8 cellular contexts compared by ENCODE assay signal in genomic region chr12:128823216-128823915, GRCh38. TPM values are rescaled to one million over a fixed set of nuclear protein-coding genes. Genes with fewer than 3 reads are reported as not detected.
DNase-seq lines count a peak whose midpoint lies in the region; ATAC-seq lines count a peak whose summit lies in the region.

No MANE protein-coding gene starts in this region.

- ATAC-seq in activated naive CD4-positive, alpha-beta T cell treated with anti-CD3 and anti-CD28 coated beads, Interleukin-2, amount 50 U/mL, for 72 hours = peak; percentile 41 to 49
- peak; percentile 8 to 12 for ATAC-seq in right cardiac atrium

- peak overlapping the region; percentile 84 to 97 (median 87) for H3K9ac ChIP-seq in skeletal muscle tissue (ENCODE audit: low read depth in 1 of 3, low read length in 3 of 3)

- DNase-seq in NCI-H345 (lab: John Stamatoyannopoulos, UW) = peak; percentile 39
- no peak for DNase-seq in NCI-H345 treated with DMSO at 0.1 percent for 48 hours (lab: John Stamatoyannopoulos, UW; ENCODE audit: unreplicated experiment)
- peak; percentile 86 for DNase-seq in H7
- DNase-seq in activated naive CD4-positive, alpha-beta T cell treated with anti-CD3 and anti-CD28 coated beads, Interleukin-2, amount 50 U/mL, for 72 hours (ENCODE audit: low spot score in 2 of 2) = peak in 1 of 2 donors; percentile 30
- DNase-seq in right cardiac atrium = peak; percentile 21 to 64 (median 60)
- no peak for DNase-seq in SHP77 treated with DMSO at 0.1 percent for 48 hours (lab: John Stamatoyannopoulos, UW)

- H3K9me3 Mint-ChIP-seq in activated naive CD4-positive, alpha-beta T cell treated with anti-CD3 and anti-CD28 coated beads, Interleukin-2, amount 50 U/mL, for 72 hours = peaks cover 0 to 8% of the 10 kb centered on the region in 2 donors

- H3K4me3 ChIP-seq in H7 (ENCODE audit: insufficient read depth, low read depth, low read length) (peak overlapping the region; percentile 92), right cardiac atrium (ENCODE audit: low read length) (peak overlapping the region; percentile 74), skeletal muscle tissue (ENCODE audit: low read length in 3 of 3) (peak overlapping the region; percentile 72 to 94 (median 91))

- under 1% methylated on average over 87 of the region's 88 CpGs for WGBS in right cardiac atrium

- intact Hi-C loops in right cardiac atrium (cut with DNase I) = no loop called here

- H3K9me3 ChIP-seq in KOPT-K1 (ENCODE audit: insufficient read depth, low read length, poor library complexity, severe bottlenecking) = no peaks in the 10 kb centered on the region
- H3K9me3 ChIP-seq in right cardiac atrium (ENCODE audit: control insufficient read depth, low read length) = no peaks in the 10 kb centered on the region
- no peaks in the 10 kb centered on the region for H3K9me3 ChIP-seq in skeletal muscle tissue (ENCODE audit: control insufficient read depth in 3 of 3, low read length in 3 of 3)

- H3K36me3 ChIP-seq in H7 (replicated peaks; ENCODE audit: control insufficient read depth, insufficient read depth, low read length) = no peaks in the 10 kb centered on the region; the same call in none of the 2 replicates
- peaks cover 27% of the 10 kb centered on the region for H3K36me3 ChIP-seq in KOPT-K1 (ENCODE audit: insufficient read depth, low read length)
- H3K36me3 ChIP-seq in skeletal muscle tissue (ENCODE audit: control insufficient read depth in 3 of 3, insufficient read depth in 3 of 3, low read length in 3 of 3) = peaks cover 0 to 5% (median 2%) of the 10 kb centered on the region in 3 donors

- H3K4me1 ChIP-seq in right cardiac atrium (ENCODE audit: control insufficient read depth, insufficient read depth, low read length) = peaks cover 6% of the 10 kb centered on the region
- H3K4me1 ChIP-seq in skeletal muscle tissue (ENCODE audit: control insufficient read depth in 3 of 3, insufficient read depth in 3 of 3, low read length in 3 of 3) = peaks cover 45 to 50% (median 49%) of the 10 kb centered on the region in 3 donors

- H3K27ac ChIP-seq in KOPT-K1 (ENCODE audit: low read depth, low read length, poor library complexity, severe bottlenecking) (peak overlapping the region; percentile 80), right cardiac atrium (ENCODE audit: low read length) (peak overlapping the region; percentile 66), skeletal muscle tissue (ENCODE audit: low read depth, low read length) (peak overlapping the region; percentile 80)

- H3K27ac Mint-ChIP-seq in activated naive CD4-positive, alpha-beta T cell treated with anti-CD3 and anti-CD28 coated beads, Interleukin-2, amount 50 U/mL, for 72 hours = peak overlapping the region; percentile 81 to 87

- H3K27me3 ChIP-seq in H7 (ENCODE audit: control insufficient read depth, insufficient read depth, low read length) (no peaks in the 10 kb centered on the region), right cardiac atrium (ENCODE audit: control insufficient read depth, insufficient read depth) (no peaks in the 10 kb centered on the region), skeletal muscle tissue (ENCODE audit: control insufficient read depth in 3 of 3, insufficient read depth in 3 of 3, low read length in 3 of 3) (no peaks in the 10 kb centered on the region)

- peaks cover 5 to 12% of the 10 kb centered on the region in 2 donors for H3K36me3 Mint-ChIP-seq in activated naive CD4-positive, alpha-beta T cell treated with anti-CD3 and anti-CD28 coated beads, Interleukin-2, amount 50 U/mL, for 72 hours

RNA-seq across cellular contexts. Expression of gene SLC15A4, which starts 0.4 kb away (rescaled TPM):
- total RNA-seq in H7 (2014; rRNA removed; shearing (Covaris generic)) = 32.8 and 35.0 TPM in 2 replicates
- total RNA-seq in activated naive CD4-positive, alpha-beta T cell treated with anti-CD3 and anti-CD28 coated beads, Interleukin-2, amount 50 U/mL, for 72 hours = 10 to 100 TPM; 22.7 to 28.8 TPM
- total RNA-seq in right cardiac atrium (10 to 100 TPM; 13.7 to 17.3 (median 16.2) TPM), skeletal muscle tissue (35.0 TPM)
- 15.8 TPM for polyA plus RNA-seq in right cardiac atrium

RNA-seq across cellular contexts. Expression of gene GLT1D1, which starts 29.9 kb away (rescaled TPM):
- total RNA-seq in H7 (2014; rRNA removed; shearing (Covaris generic)) = 6.1 and 9.2 TPM in 2 replicates
- under 1 TPM; 0.07 to 0.60 TPM for total RNA-seq in activated naive CD4-positive, alpha-beta T cell treated with anti-CD3 and anti-CD28 coated beads, Interleukin-2, amount 50 U/mL, for 72 hours
- total RNA-seq in right cardiac atrium = under 1 TPM in 3 of 4 donors, not detected in 1; 0.34 to 0.44 (median 0.42) TPM
- 0.07 TPM for polyA plus RNA-seq in right cardiac atrium
- 0.52 TPM for total RNA-seq in skeletal muscle tissue

Comparison
In these comparisons a context has a peak if more than half of its experiments do, and no peak if none do; other contexts are left out.
1. DNase-seq: peak in NCI-H345 (single experiment), H7 (single experiment) and right cardiac atrium (3 of 3); none in NCI-H345 treated with DMSO at 0.1 percent for 48 hours (single experiment) and SHP77 treated with DMSO at 0.1 percent for 48 hours (single experiment).
2. Peak in every context shown above with its lines, with median percentiles within 50 percentile points of each other: H3K4me3 ChIP-seq and H3K27ac ChIP-seq.